In genomic region chr15:58260186-58260910, GRCh38 we compare ENCODE assay signal across 13 cellular contexts.
DNase-seq lines count a peak whose midpoint lies in the region; ATAC-seq and TF ChIP-seq lines count a peak whose summit lies in the region.
"Had no signal": no experiment of that assay in that cellular context is flagged by ENCODE, and none has a peak within 500 bp of the region (broad histone marks: within the 10 kb centered on the region; RNA-seq: fewer than 3 reads in every experiment).

No MANE protein-coding gene starts in this region.

- H3T11ph ChIP-seq in H9 (ENCODE audit: low read length): no peak overlapping the region

- H3K23me2 ChIP-seq in H9 (ENCODE audit: insufficient read length, low read depth, low read length, poor library complexity, severe bottlenecking): no peaks in the 10 kb centered on the region

- H4K20me1 ChIP-seq in H9 (ENCODE audit: control insufficient read depth, insufficient read depth, insufficient read length): no peaks in the 10 kb centered on the region

- no peaks in the 10 kb centered on the region for H3K79me1 ChIP-seq in H9 (ENCODE audit: insufficient read depth, low read depth, low read length, poor library complexity, severe bottlenecking)

- H3K27ac ChIP-seq in H9 (ENCODE audit: insufficient read length, low read depth, low read length) (no peak overlapping the region), epithelial cell of prostate (peak overlapping the region; percentile 84)
- H3K27ac ChIP-seq: sigmoid colon, VCaP had no signal

- no peak overlapping the region for H3K4ac ChIP-seq in H9 (ENCODE audit: low read depth, low read length)

- ATAC-seq in HG02938 (IDR thresholded peaks at IDR 0.05; ENCODE audit: unreplicated experiment): no peak

- WGBS in H9 (ENCODE audit: extremely low coverage, insufficient read length, low lambda C conversion rate): no CpG with 5 or more reads among the region's 7 CpGs

- peaks cover 40 to 51% of the 10 kb centered on the region in 2 experiments for H3K4me1 Mint-ChIP-seq in H9
- no peaks in the 10 kb centered on the region for H3K4me1 Mint-ChIP-seq in immature natural killer cell
- H3K4me1 Mint-ChIP-seq: naive B cell had no signal

- H2BK15ac ChIP-seq in H9 (ENCODE audit: low read depth, low read length): no peak overlapping the region

- no peak for TF ChIP-seq CTCF in H9 (conservative IDR thresholded peaks at IDR 0.05)

- H3K27ac Mint-ChIP-seq in H9: peak overlapping the region; percentile 4 to 83 (median 63); a peak in 6 of 7 replicates
- H3K27ac Mint-ChIP-seq in immature natural killer cell: no peak overlapping the region
- H3K27ac Mint-ChIP-seq: activated naive CD8-positive, alpha-beta T cell; naive B cell had no signal

- no peak overlapping the region for H3K14ac ChIP-seq in H9 (ENCODE audit: insufficient read depth, low read length)

- peaks cover 18% of the 10 kb centered on the region; the same call in 1 of the 2 replicates for H3K4me1 ChIP-seq in H9 (ENCODE audit: insufficient read depth, low read length)
- H3K4me1 ChIP-seq: sigmoid colon had no signal

- H3K36me3 Mint-ChIP-seq in H9 (ENCODE audit: insufficient read depth in 1 of 3, low read depth in 3 of 3): peaks cover 2 to 15% (median 8%) of the 10 kb centered on the region in 3 experiments; a peak in 5 of 7 replicates
- H3K36me3 Mint-ChIP-seq in immature natural killer cell: no peaks in the 10 kb centered on the region
- H3K36me3 Mint-ChIP-seq: activated naive CD8-positive, alpha-beta T cell; naive B cell had no signal

- H3K4me3 Mint-ChIP-seq in H9 (no peak overlapping the region), immature natural killer cell (no peak overlapping the region)
- H3K4me3 Mint-ChIP-seq: activated naive CD8-positive, alpha-beta T cell; naive B cell had no signal

- DNase-seq in H9: no peak
- peak; percentile 62 for DNase-seq in NCI-H510A treated with DMSO at 0.1 percent for 48 hours (lab: John Stamatoyannopoulos, UW)
- DNase-seq in epithelial cell of prostate (ENCODE audit: low read depth, low spot score): no peak
- peak; percentile 84 for DNase-seq in renal cortical epithelial cell (ENCODE audit: low read depth)
- no peak for DNase-seq in immature natural killer cell
- no peak for DNase-seq in NCI-H187 (lab: John Stamatoyannopoulos, UW)
- DNase-seq: activated CD8-positive, alpha-beta memory T cell treated with anti-CD3 and anti-CD28 coated beads, Interleukin-2, amount 50 U/mL, for 48 hours; islet precursor cell; naive B cell; sigmoid colon had no signal

- H2AK5ac ChIP-seq in H9 (ENCODE audit: insufficient read length, low read length): no peak overlapping the region

- H4K5ac ChIP-seq in H9 (ENCODE audit: insufficient read length, low read depth, low read length): no peak overlapping the region

- H2BK5ac ChIP-seq in H9 (ENCODE audit: insufficient read length, low read length): no peak overlapping the region

- no peak overlapping the region for H3K56ac ChIP-seq in H9 (ENCODE audit: insufficient read length, low read depth, low read length)

- no peak overlapping the region for H4K91ac ChIP-seq in H9 (ENCODE audit: insufficient read length, low read depth, low read length)

- no peak overlapping the region for H3K4me2 ChIP-seq in H9 (ENCODE audit: insufficient read depth, insufficient read length, low read length)

- no peak overlapping the region for H2BK12ac ChIP-seq in H9 (ENCODE audit: insufficient read length, low read depth, low read length)

- no peak overlapping the region for H2BK20ac ChIP-seq in H9 (ENCODE audit: low read depth, low read length, poor library complexity, severe bottlenecking)

- peaks cover 10 to 14% of the 10 kb centered on the region in 2 experiments; a peak in 4 of 5 replicates for H3K9me3 Mint-ChIP-seq in H9
- no peaks in the 10 kb centered on the region for H3K9me3 Mint-ChIP-seq in immature natural killer cell
- H3K9me3 Mint-ChIP-seq: naive B cell had no signal

- H3K9ac ChIP-seq in H9 (ENCODE audit: extremely low read depth, insufficient read length, low read length): no peak overlapping the region

- H3K27me3 Mint-ChIP-seq in H9 (ENCODE audit: low read depth) (peaks cover under 1% of the 10 kb centered on the region; the same call in 1 of the 2 replicates), immature natural killer cell (ENCODE audit: low read depth in 3 of 3) (peaks cover 3 to 12% (median 9%) of the 10 kb centered on the region in 3 donors)
- H3K27me3 Mint-ChIP-seq: activated naive CD8-positive, alpha-beta T cell had no signal

- no peak overlapping the region for H3K23ac ChIP-seq in H9 (ENCODE audit: insufficient read length, low read depth, low read length)

- no peak overlapping the region for H2BK120ac ChIP-seq in H9 (ENCODE audit: low read depth, low read length, poor library complexity, severe bottlenecking)

- H4K8ac ChIP-seq in H9 (replicated peaks; ENCODE audit: insufficient read length, low read depth, low read length): no peak overlapping the region

- no peak overlapping the region for H2AFZ ChIP-seq in H9 (ENCODE audit: low read length)

- no peak overlapping the region for H3K18ac ChIP-seq in H9 (ENCODE audit: insufficient read length, low read depth, low read length)

- peaks cover 4% of the 10 kb centered on the region for H3K9me3 ChIP-seq in H9 (ENCODE audit: control insufficient read depth, low read depth, low read length)
- H3K9me3 ChIP-seq: sigmoid colon had no signal

- H3K79me2 ChIP-seq in H9 (ENCODE audit: insufficient read depth, low read length): no peaks in the 10 kb centered on the region

- no peaks in the 10 kb centered on the region for H3K27me3 ChIP-seq in H9 (ENCODE audit: insufficient read depth, low read length)
- H3K27me3 ChIP-seq: sigmoid colon had no signal

Comparison
In these comparisons a context has a peak if more than half of its experiments do, and no peak if none do; other contexts are left out.
1. DNase-seq: peak in NCI-H510A treated with DMSO at 0.1 percent for 48 hours (single experiment) and renal cortical epithelial cell (single experiment); none in H9 (single experiment), epithelial cell of prostate (single experiment), immature natural killer cell (0 of 3) and NCI-H187 (0 of 2).
2. H3K27ac Mint-ChIP-seq: peak in H9 (3 of 3); none in immature natural killer cell (0 of 6).